In genomic region chr2:64750001-64750816, GRCh38 we compare ENCODE assay signal across 8 cellular contexts.
DNase-seq lines count a peak whose midpoint lies in the region; ATAC-seq and TF ChIP-seq lines count a peak whose summit lies in the region.

No MANE protein-coding gene starts in this region.

- H3K9me3 Mint-ChIP-seq in activated CD8-positive, alpha-beta T cell treated with anti-CD3 and anti-CD28 coated beads, Interleukin-2, amount 10 ng/mL, durations not matched to agents 7 days and 5 days (ENCODE audit: insufficient read depth): no peaks in the 10 kb centered on the region

- peak overlapping the region; percentile 80 for H3K4me3 Mint-ChIP-seq in activated CD8-positive, alpha-beta T cell treated with anti-CD3 and anti-CD28 coated beads, Interleukin-2, amount 10 ng/mL, durations not matched to agents 7 days and 5 days

- peak overlapping the region; percentile 98 for H3K27ac Mint-ChIP-seq in activated CD8-positive, alpha-beta T cell treated with anti-CD3 and anti-CD28 coated beads, Interleukin-2, amount 10 ng/mL, durations not matched to agents 7 days and 5 days

- no peaks in the 10 kb centered on the region for H3K27me3 ChIP-seq in lower lobe of right lung (ENCODE audit: low read depth)

- intact Hi-C loops in lower lobe of right lung (cut with DNase I): no loop called here

- no peaks in the 10 kb centered on the region for H3K36me3 ChIP-seq in lower lobe of right lung

- no peak for ATAC-seq in activated CD8-positive, alpha-beta T cell treated with anti-CD3 and anti-CD28 coated beads, Interleukin-2, amount 10 ng/mL, durations not matched to agents 7 days and 5 days
- ATAC-seq in lower lobe of right lung (peak; percentile 0 to 36), HG02588 (IDR thresholded peaks at IDR 0.05; ENCODE audit: unreplicated experiment) (no peak)

- H3K4me1 ChIP-seq in lower lobe of right lung: peaks cover 10% of the 10 kb centered on the region

- peak; percentile 21 for DNase-seq in COLO829 (ENCODE audit: low spot score)
- peak; percentile 21 to 52 for DNase-seq in Kasumi-1 (lab: John Stamatoyannopoulos, UW)
- peak; percentile 54 for DNase-seq in activated CD8-positive, alpha-beta T cell treated with anti-CD3 and anti-CD28 coated beads, Interleukin-2, amount 10 ng/mL, durations not matched to agents 7 days and 5 days
- DNase-seq in effector CD8-positive, alpha-beta T cell (lab: John Stamatoyannopoulos, UW): peak; percentile 42
- peak; percentile 68 for DNase-seq in lower lobe of right lung
- peak in 2 of 3 experiments; percentile 14 to 26 for DNase-seq in stimulated activated CD4-positive, alpha-beta T cell treated with anti-CD3 and anti-CD28 coated beads, TNF-alpha, amount 100 ng/mL, for 24 hours (ENCODE audit: low read depth in 3 of 3)
- DNase-seq in NCI-H2029 (lab: John Stamatoyannopoulos, UW): no peak

- H3K36me3 Mint-ChIP-seq in activated CD8-positive, alpha-beta T cell treated with anti-CD3 and anti-CD28 coated beads, Interleukin-2, amount 10 ng/mL, durations not matched to agents 7 days and 5 days (ENCODE audit: low read depth): peaks cover 2% of the 10 kb centered on the region

- no peaks in the 10 kb centered on the region for H3K9me3 ChIP-seq in lower lobe of right lung

- no peak for TF ChIP-seq CTCF in lower lobe of right lung (IDR thresholded peaks at IDR 0.05)

- H3K4me3 ChIP-seq in lower lobe of right lung: peak overlapping the region; percentile 70

- POLR2A ChIA-PET in activated CD8-positive, alpha-beta T cell treated with anti-CD3 and anti-CD28 coated beads, Interleukin-2, amount 10 ng/mL, durations not matched to agents 7 days and 5 days (lab: Charles Lee): interaction anchor here (0.7 to 6.1 kb wide), 22 partner anchors 12 to 226 kb away, joined by 3 to 144 read pairs (median 5); partner anchors contain the start of genes AFTPH and SERTAD2

- no peaks in the 10 kb centered on the region for H3K27me3 Mint-ChIP-seq in activated CD8-positive, alpha-beta T cell treated with anti-CD3 and anti-CD28 coated beads, Interleukin-2, amount 10 ng/mL, durations not matched to agents 7 days and 5 days (ENCODE audit: low read depth)

- H3K4me1 Mint-ChIP-seq in activated CD8-positive, alpha-beta T cell treated with anti-CD3 and anti-CD28 coated beads, Interleukin-2, amount 10 ng/mL, durations not matched to agents 7 days and 5 days (ENCODE audit: low read depth): peaks cover 31% of the 10 kb centered on the region

- H3K27ac ChIP-seq in lower lobe of right lung: peak overlapping the region; percentile 95

- CTCF ChIA-PET in activated CD8-positive, alpha-beta T cell treated with anti-CD3 and anti-CD28 coated beads, Interleukin-2, amount 10 ng/mL, durations not matched to agents 7 days and 5 days (lab: Charles Lee): interaction anchor here (0.9 to 15.9 kb wide), 22 partner anchors 9 to 262 kb away, joined by 3 to 276 read pairs (median 6); partner anchors contain the start of gene SERTAD2

Comparison
In these comparisons a context has a peak if more than half of its experiments do, and no peak if none do; other contexts are left out.
1. ATAC-seq: peak in lower lobe of right lung (2 of 2); none in activated CD8-positive, alpha-beta T cell treated with anti-CD3 and anti-CD28 coated beads, Interleukin-2, amount 10 ng/mL, durations not matched to agents 7 days and 5 days (single experiment) and HG02588 (single experiment).